26 cellular contexts compared by ENCODE assay signal in the genomic region with DNA sequence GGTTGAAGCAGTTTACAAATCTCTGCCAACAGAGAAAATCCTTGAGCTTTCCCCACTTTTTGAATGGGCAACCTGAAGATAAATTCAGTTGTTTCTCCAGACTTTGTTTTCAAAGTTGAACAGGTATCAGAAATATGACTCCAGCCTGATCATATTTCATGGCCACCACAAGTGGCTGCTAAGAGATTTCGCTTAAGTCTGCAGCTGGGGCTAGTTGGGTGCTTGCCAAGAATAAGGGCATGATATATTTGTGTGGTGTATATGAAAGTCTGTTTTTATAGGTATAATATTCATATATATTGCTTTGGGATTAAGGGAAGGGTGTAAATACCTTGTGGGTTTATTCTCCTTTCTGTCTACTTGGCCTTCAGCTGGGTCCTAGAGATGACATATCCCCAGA.
DNase-seq lines count a peak whose midpoint lies in the region; ATAC-seq and TF ChIP-seq lines count a peak whose summit lies in the region.
"Had no signal": no experiment of that assay in that cellular context is flagged by ENCODE, and none has a peak within 500 bp of the region (broad histone marks: within the 10 kb centered on the region; RNA-seq: fewer than 3 reads in every experiment).

No MANE protein-coding gene starts in this region.

- H4K20me1 ChIP-seq in MM.1S (ENCODE audit: insufficient read depth, low read length), result no peaks in the 10 kb centered on the region

- no peak for ATAC-seq in GM21529 (IDR thresholded peaks at IDR 0.05; ENCODE audit: unreplicated experiment)
- ATAC-seq in HG02623 (IDR thresholded peaks at IDR 0.05; ENCODE audit: unreplicated experiment), result no peak
- no peak for ATAC-seq in HG03108 (IDR thresholded peaks at IDR 0.05; ENCODE audit: unreplicated experiment)
- ATAC-seq: activated CD4-positive, CD25-positive, alpha-beta regulatory T cell treated with anti-CD3 and anti-CD28 coated beads, Interleukin-2, amount 50 U/mL, for 24 hours; foreskin keratinocyte; left lobe of liver; naive thymus-derived CD8-positive, alpha-beta T cell; stimulated activated naive CD8-positive, alpha-beta T cell treated with anti-CD3 and anti-CD28 coated beads, Interleukin-15, Interleukin-2, amounts not matched to agents 100 U/mL and 50 U/mL, for 24 hours had no signal

- H3K36me3 ChIP-seq in MM.1S (replicated peaks; ENCODE audit: insufficient read depth, low read length), result no peaks in the 10 kb centered on the region
- H3K36me3 ChIP-seq: adrenal gland, brain microvascular endothelial cell, ovary, thyroid gland had no signal

- H3K27ac ChIP-seq in MM.1S (ENCODE audit: low read length), result no peak overlapping the region
- H3K27ac ChIP-seq: adrenal gland, brain microvascular endothelial cell, foreskin keratinocyte, ovary, thyroid gland had no signal

- DNase-seq in DMS153 treated with DMSO at 0.1 percent for 48 hours (lab: John Stamatoyannopoulos, UW; ENCODE audit: unreplicated experiment) (peak; percentile 83), MM.1S (peak; percentile 65), NCI-H2107 treated with DMSO at 0.1 percent for 48 hours (lab: John Stamatoyannopoulos, UW; ENCODE audit: unreplicated experiment) (peak; percentile 93), RPMI8226 (peak; percentile 12), activated T-cell treated with anti-CD3 and anti-CD28 coated beads for 4 hours (no peak)
- DNase-seq: activated CD4-positive, alpha-beta memory T cell treated with anti-CD3 and anti-CD28 coated beads, Interleukin-2, amount 10 ng/mL, durations not matched to agents 7 days and 5 days; activated T-cell treated with anti-CD3 and anti-CD28 coated beads, Interleukin-2, amount 50 U/mL, for 1 hour; adrenal gland; brain microvascular endothelial cell; CD4-positive, CD25-positive, alpha-beta regulatory T cell; effector CD8-positive, alpha-beta T cell; erythroblast; foreskin keratinocyte; IMR-90; naive thymus-derived CD8-positive, alpha-beta T cell; NCI-H226; ovary; Right ventricle myocardium superior; stimulated activated CD4-positive, alpha-beta T cell treated with anti-CD3 and anti-CD28 coated beads, Interleukin-4, amount 100 ng/mL, for 24 hours; stimulated activated naive CD8-positive, alpha-beta T cell treated with anti-CD3 and anti-CD28 coated beads, Interleukin-15, Interleukin-2, amounts not matched to agents 100 U/mL and 50 U/mL, for 24 hours; thyroid gland had no signal

- no peaks in the 10 kb centered on the region for H3K79me2 ChIP-seq in MM.1S (ENCODE audit: low read length)

- no peaks in the 10 kb centered on the region for H3K9me2 ChIP-seq in MM.1S (replicated peaks; ENCODE audit: insufficient read depth, low read length)

- no peaks in the 10 kb centered on the region for H3K27me3 ChIP-seq in MM.1S (replicated peaks; ENCODE audit: insufficient read depth, low read length)
- H3K27me3 ChIP-seq: adrenal gland, ovary, thyroid gland had no signal

- no peak overlapping the region for H3K9ac ChIP-seq in MM.1S (ENCODE audit: low read length)

- H2AFZ ChIP-seq in MM.1S (ENCODE audit: low read length), result no peak overlapping the region

- H3F3A ChIP-seq in MM.1S (ENCODE audit: insufficient read depth, low read length), result no peaks in the 10 kb centered on the region

- no peak overlapping the region for H3K4me2 ChIP-seq in MM.1S (ENCODE audit: low read depth, low read length)

- no peaks in the 10 kb centered on the region for H3K9me3 ChIP-seq in MM.1S (replicated peaks; ENCODE audit: insufficient read depth, low read length)
- H3K9me3 ChIP-seq: adrenal gland, ovary, thyroid gland had no signal

- no peaks in the 10 kb centered on the region for H3K4me1 ChIP-seq in MM.1S (ENCODE audit: low read length)
- H3K4me1 ChIP-seq: adrenal gland, foreskin keratinocyte, thyroid gland had no signal

- H3K4me3 ChIP-seq in MM.1S (ENCODE audit: low read length), result no peak overlapping the region
- H3K4me3 ChIP-seq: adrenal gland, ovary, thyroid gland had no signal

- TF ChIP-seq CTCF in MM.1S (IDR thresholded peaks at IDR 0.05; ENCODE audit: low read length), result no peak
